In the genomic region with DNA sequence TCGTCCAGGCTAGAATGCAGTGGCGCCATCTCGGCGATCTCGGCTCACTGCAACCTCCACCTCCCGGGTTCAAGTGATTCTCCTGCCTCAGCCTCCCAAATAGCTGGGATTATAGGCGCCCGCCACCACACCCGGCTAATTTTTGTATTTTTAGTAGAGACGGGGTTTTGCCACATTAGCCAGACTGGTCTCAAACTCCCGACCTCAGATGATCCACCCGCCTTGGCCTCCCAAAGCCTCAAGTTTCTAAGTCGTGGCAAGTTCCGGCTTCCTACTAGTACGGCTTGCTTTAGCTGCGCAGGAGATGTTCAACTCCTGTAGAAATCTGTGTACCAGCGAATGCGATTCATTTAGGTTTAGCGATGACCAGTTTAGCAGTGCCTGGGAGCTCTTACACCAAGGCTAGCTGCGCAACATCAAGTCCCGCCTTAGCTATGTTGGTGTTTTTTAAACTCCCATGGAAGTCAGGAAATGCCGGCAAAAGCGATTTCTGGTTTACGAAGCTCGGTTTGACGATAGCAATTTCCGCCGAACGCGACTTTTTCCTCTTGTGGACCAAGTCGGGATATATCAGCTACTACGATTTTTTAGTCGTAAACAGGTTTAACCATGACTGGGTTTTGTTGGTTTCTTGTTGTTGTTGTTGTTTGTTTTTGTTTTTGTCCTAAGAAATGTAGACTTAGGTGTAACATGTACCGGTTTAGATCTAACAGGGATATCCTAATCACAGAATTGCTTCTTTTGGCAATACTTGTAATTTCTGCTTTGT, we compare ENCODE assay signal across 8 cellular contexts. TPM values are rescaled to one million over a fixed set of nuclear protein-coding genes. Genes with fewer than 3 reads are reported as not detected.
DNase-seq lines count a peak whose midpoint lies in the region; ATAC-seq and TF ChIP-seq lines count a peak whose summit lies in the region.

No MANE protein-coding gene starts in this region.

- H3K27ac Mint-ChIP-seq in activated naive CD4-positive, alpha-beta T cell treated with anti-CD3 and anti-CD28 coated beads, Interleukin-2, amount 50 U/mL, for 72 hours = peak overlapping the region; percentile 99 to 100

- peaks cover 7 to 26% of the 10 kb centered on the region in 2 donors for H3K36me3 Mint-ChIP-seq in activated naive CD4-positive, alpha-beta T cell treated with anti-CD3 and anti-CD28 coated beads, Interleukin-2, amount 50 U/mL, for 72 hours

- intact Hi-C loops in left ventricle myocardium inferior (cut with micrococcal nuclease) = loop anchor here (2.0 kb wide), 1 partner anchor 15 kb away; no protein-coding TSS in a partner anchor

- peak overlapping the region; percentile 83 for H3K4me3 ChIP-seq in OCI-LY3 (ENCODE audit: low read length)
- H3K4me3 ChIP-seq in left ventricle myocardium inferior = peak overlapping the region; percentile 71
- peak overlapping the region; percentile 51 to 64 (median 54) for H3K4me3 ChIP-seq in skin epidermis

- H3K9me3 Mint-ChIP-seq in activated naive CD4-positive, alpha-beta T cell treated with anti-CD3 and anti-CD28 coated beads, Interleukin-2, amount 50 U/mL, for 72 hours = no peaks in the 10 kb centered on the region

- H3K4me1 ChIP-seq in OCI-LY3 (ENCODE audit: low read length) (no peaks in the 10 kb centered on the region), left ventricle myocardium inferior (peaks cover 41% of the 10 kb centered on the region)

- peaks cover 20% of the 10 kb centered on the region; the same call in 1 of the 2 replicates for H3K27me3 ChIP-seq in OCI-LY3 (ENCODE audit: low read depth, low read length)
- H3K27me3 ChIP-seq in left ventricle myocardium inferior (ENCODE audit: low read depth) = peaks cover 100% of the 10 kb centered on the region

- H3K27ac ChIP-seq in OCI-LY3 (ENCODE audit: low read length) (no peak overlapping the region), left ventricle myocardium inferior (replicated peaks) (peak overlapping the region; percentile 96), skin epidermis (peak overlapping the region; percentile 72 to 99 (median 93))

- no peaks in the 10 kb centered on the region for H3K79me2 ChIP-seq in OCI-LY3 (ENCODE audit: low read length)

- peak; percentile 25 to 42 for ATAC-seq in activated naive CD4-positive, alpha-beta T cell treated with anti-CD3 and anti-CD28 coated beads, Interleukin-2, amount 50 U/mL, for 72 hours

- peak overlapping the region; percentile 52 for H3K9ac ChIP-seq in OCI-LY3 (ENCODE audit: low read length)

- peak overlapping the region; percentile 81 for H3K4me2 ChIP-seq in OCI-LY3 (ENCODE audit: low read length)

- DNase-seq in NCI-H2227 (lab: John Stamatoyannopoulos, UW; ENCODE audit: unreplicated experiment) (peak; percentile 52), NCI-H2227 treated with DMSO at 0.1 percent for 48 hours (lab: John Stamatoyannopoulos, UW) (no peak), left ventricle myocardium inferior (no peak), AG08396 (ENCODE audit: low spot score) (no peak), NCI-H1694 (lab: John Stamatoyannopoulos, UW) (no peak)
- peak in 1 of 2 donors; percentile 39 for DNase-seq in activated naive CD4-positive, alpha-beta T cell treated with anti-CD3 and anti-CD28 coated beads, Interleukin-2, amount 50 U/mL, for 72 hours (ENCODE audit: low spot score in 2 of 2)

- H3K36me3 ChIP-seq in OCI-LY3 (replicated peaks; ENCODE audit: low read depth, low read length) (no peaks in the 10 kb centered on the region), left ventricle myocardium inferior (no peaks in the 10 kb centered on the region)

- H3K9me3 ChIP-seq in OCI-LY3 (ENCODE audit: insufficient read depth, low read length) (no peaks in the 10 kb centered on the region), left ventricle myocardium inferior (replicated peaks) (peaks cover 3% of the 10 kb centered on the region)

- H4K20me1 ChIP-seq in OCI-LY3 (ENCODE audit: insufficient read depth, low read length) = no peaks in the 10 kb centered on the region

- peak overlapping the region; percentile 57; the same call in 1 of the 2 replicates for H2AFZ ChIP-seq in OCI-LY3 (ENCODE audit: low read depth, low read length)

- TF ChIP-seq CTCF in OCI-LY3 (IDR thresholded peaks at IDR 0.05; ENCODE audit: low read depth, low read length) = no peak
- no peak for TF ChIP-seq CTCF in left ventricle myocardium inferior (IDR thresholded peaks at IDR 0.05; ENCODE audit: borderline replicate concordance)

RNA-seq across cellular contexts. Expression of a gene that starts 46.4 kb away (rescaled TPM):
- 1 to 10 TPM; 5.3 to 8.4 TPM for total RNA-seq in activated naive CD4-positive, alpha-beta T cell treated with anti-CD3 and anti-CD28 coated beads, Interleukin-2, amount 50 U/mL, for 72 hours
- total RNA-seq in left ventricle myocardium inferior = 0.82 TPM
